8 cellular contexts compared by ENCODE assay signal in genomic region chr10:69337312-69338132, GRCh38. TPM values are rescaled to one million over a fixed set of nuclear protein-coding genes. Genes with fewer than 3 reads are reported as not detected.
DNase-seq lines count a peak whose midpoint lies in the region; ATAC-seq and TF ChIP-seq lines count a peak whose summit lies in the region.

No MANE protein-coding gene starts in this region.

- H3K27me3 Mint-ChIP-seq in CD4-positive, CD25-positive, alpha-beta regulatory T cell, result no peaks in the 10 kb centered on the region
- no peaks in the 10 kb centered on the region for H3K27me3 Mint-ChIP-seq in MCF 10A (ENCODE audit: insufficient read depth, unreplicated experiment)
- H3K27me3 Mint-ChIP-seq in CD8-positive, alpha-beta memory T cell, result no peaks in the 10 kb centered on the region

- H3K4me3 ChIP-seq in CD4-positive, CD25-positive, alpha-beta regulatory T cell (ENCODE audit: low read depth, low read length), result no peak overlapping the region
- H3K4me3 ChIP-seq in thyroid gland (replicated peaks in 1 of 3) (no peak overlapping the region), BE2C (ENCODE audit: low read depth, low read length) (no peak overlapping the region)
- no peak overlapping the region for H3K4me3 ChIP-seq in CD8-positive, alpha-beta memory T cell (ENCODE audit: low read length)

- intact Hi-C loops in MCF 10A (cut with micrococcal nuclease), result loop anchor here (5.0 to 10.0 kb wide), 2 partner anchors 40 to 213 kb away; partner anchors contain the start of gene VPS26A
- intact Hi-C loops in thyroid gland (cut with DNase I), result no loop called here

- POLR2A ChIA-PET in MCF 10A (lab: Yijun Ruan, JAX), result interaction anchor here (0.6 to 10.6 kb wide), 28 partner anchors 9 to 1428 kb away, joined by 3 to 282 read pairs (median 4); no protein-coding TSS in a partner anchor
- POLR2A ChIA-PET in CD8-positive, alpha-beta memory T cell (lab: Charles Lee), result no interaction called here

- 20 to 26% methylated on average over 14 to 16 of the region's 16 CpGs for WGBS in thyroid gland, 2 donors

- TF ChIP-seq CTCF in MCF 10A (IDR thresholded peaks at IDR 0.05; ENCODE audit: unreplicated experiment), result no peak
- TF ChIP-seq CTCF in thyroid gland (IDR thresholded peaks at IDR 0.05), result no peak
- TF ChIP-seq CTCF in BE2C (IDR thresholded peaks at IDR 0.05; ENCODE audit: low read depth, low read length), result no peak

- no TSS peak for BruUV-seq in MCF 10A (replicated peaks; lab: Mats Ljungman, UMichigan)

- ATAC-seq in CD4-positive, CD25-positive, alpha-beta regulatory T cell (ENCODE audit: low read depth in 2 of 2), result no peak
- no peak for ATAC-seq in GM21515 (IDR thresholded peaks at IDR 0.05; ENCODE audit: unreplicated experiment)

- H3K27me3 ChIP-seq in CD4-positive, CD25-positive, alpha-beta regulatory T cell (ENCODE audit: control insufficient read depth, insufficient read depth, low read length), result no peaks in the 10 kb centered on the region
- H3K27me3 ChIP-seq in layer of hippocampus (ENCODE audit: control insufficient read depth, insufficient read depth, low read length) (no peaks in the 10 kb centered on the region), thyroid gland (no peaks in the 10 kb centered on the region), BE2C (no peaks in the 10 kb centered on the region)
- H3K27me3 ChIP-seq in CD8-positive, alpha-beta memory T cell (ENCODE audit: insufficient read depth, low read length, poor library complexity, severe bottlenecking), result no peaks in the 10 kb centered on the region

- DNase-seq in CD4-positive, CD25-positive, alpha-beta regulatory T cell, result no peak
- DNase-seq in NCI-H1417 (lab: John Stamatoyannopoulos, UW), result peak; percentile 15 to 79 (median 56)
- DNase-seq in MCF 10A (ENCODE audit: unreplicated experiment), result peak; percentile 96
- peak; percentile 97 to 99 for DNase-seq in thyroid gland
- no peak for DNase-seq in CD8-positive, alpha-beta memory T cell
- DNase-seq in BE2C, result no peak

- CTCF ChIA-PET in MCF 10A (lab: Yijun Ruan, JAX), result interaction anchor here (0.9 to 2.4 kb wide), 8 partner anchors 10 to 100 kb away, joined by 3 to 15 read pairs (median 4); no protein-coding TSS in a partner anchor
- CTCF ChIA-PET in CD8-positive, alpha-beta memory T cell (lab: Charles Lee), result no interaction called here

- peaks cover 7% of the 10 kb centered on the region for H3K36me3 ChIP-seq in CD4-positive, CD25-positive, alpha-beta regulatory T cell (ENCODE audit: control insufficient read depth, insufficient read depth, low read length)
- H3K36me3 ChIP-seq in thyroid gland (no peaks in the 10 kb centered on the region), BE2C (peaks cover 3% of the 10 kb centered on the region)
- no peaks in the 10 kb centered on the region for H3K36me3 ChIP-seq in CD8-positive, alpha-beta memory T cell (ENCODE audit: insufficient read depth, low read length)

- peak in 1 of 2 donors; percentile 61 for TF ChIP-seq POLR2A in thyroid gland (IDR thresholded peaks at IDR 0.05)

- H3K36me3 Mint-ChIP-seq in CD4-positive, CD25-positive, alpha-beta regulatory T cell, result peaks cover 5% of the 10 kb centered on the region
- H3K36me3 Mint-ChIP-seq in MCF 10A (ENCODE audit: insufficient read depth, unreplicated experiment), result peaks cover 22% of the 10 kb centered on the region
- H3K36me3 Mint-ChIP-seq in CD8-positive, alpha-beta memory T cell, result peaks cover 0 to 6% (median 4%) of the 10 kb centered on the region in 3 donors

- peaks cover 44% of the 10 kb centered on the region for H3K4me1 ChIP-seq in CD4-positive, CD25-positive, alpha-beta regulatory T cell (ENCODE audit: control insufficient read depth, insufficient read depth, low read length, poor library complexity, severe bottlenecking)
- H3K4me1 ChIP-seq in thyroid gland (peaks cover 93 to 99% of the 10 kb centered on the region in 2 donors), BE2C (peaks cover 30% of the 10 kb centered on the region)
- H3K4me1 ChIP-seq in CD8-positive, alpha-beta memory T cell (ENCODE audit: insufficient read depth, low read length), result peaks cover 62% of the 10 kb centered on the region

- H3K4me1 Mint-ChIP-seq in CD4-positive, CD25-positive, alpha-beta regulatory T cell, result peaks cover 22 to 79% (median 58%) of the 10 kb centered on the region in 4 donors
- peaks cover 70% of the 10 kb centered on the region for H3K4me1 Mint-ChIP-seq in MCF 10A (ENCODE audit: insufficient read depth, unreplicated experiment)
- H3K4me1 Mint-ChIP-seq in CD8-positive, alpha-beta memory T cell, result peaks cover 58 to 86% (median 66%) of the 10 kb centered on the region in 3 donors

- no peak overlapping the region for H3K27ac ChIP-seq in CD4-positive, CD25-positive, alpha-beta regulatory T cell (ENCODE audit: insufficient read depth, low read length, poor library complexity, severe bottlenecking)
- H3K27ac ChIP-seq in layer of hippocampus (ENCODE audit: low read depth, low read length) (peak overlapping the region; percentile 70), thyroid gland (peak overlapping the region; percentile 90 to 92 (median 90))
- no peak overlapping the region for H3K27ac ChIP-seq in CD8-positive, alpha-beta memory T cell (ENCODE audit: low read depth, low read length)

- no peaks in the 10 kb centered on the region for H3K9me3 Mint-ChIP-seq in CD4-positive, CD25-positive, alpha-beta regulatory T cell
- H3K9me3 Mint-ChIP-seq in MCF 10A (ENCODE audit: unreplicated experiment), result no peaks in the 10 kb centered on the region
- no peaks in the 10 kb centered on the region for H3K9me3 Mint-ChIP-seq in CD8-positive, alpha-beta memory T cell

- H3K4me3 Mint-ChIP-seq in CD4-positive, CD25-positive, alpha-beta regulatory T cell, result no peak overlapping the region
- H3K4me3 Mint-ChIP-seq in MCF 10A (ENCODE audit: unreplicated experiment), result peak overlapping the region; percentile 60
- H3K4me3 Mint-ChIP-seq in CD8-positive, alpha-beta memory T cell, result peak overlapping the region in 1 of 7 donors; percentile 32

- peak overlapping the region; percentile 13 to 66 (median 65) for H3K27ac Mint-ChIP-seq in CD4-positive, CD25-positive, alpha-beta regulatory T cell
- peak overlapping the region; percentile 78 for H3K27ac Mint-ChIP-seq in MCF 10A (ENCODE audit: low read depth, unreplicated experiment)
- H3K27ac Mint-ChIP-seq in CD8-positive, alpha-beta memory T cell, result peak overlapping the region in 3 of 8 donors; percentile 60 to 71 (median 62)

- no peaks in the 10 kb centered on the region for H3K9me3 ChIP-seq in CD4-positive, CD25-positive, alpha-beta regulatory T cell (ENCODE audit: control insufficient read depth in 2 of 2, low read length in 2 of 2)
- no peaks in the 10 kb centered on the region for H3K9me3 ChIP-seq in thyroid gland
- H3K9me3 ChIP-seq in CD8-positive, alpha-beta memory T cell (ENCODE audit: low read length), result no peaks in the 10 kb centered on the region
- H3K9me3 ChIP-seq in BE2C, result no peaks in the 10 kb centered on the region

RNA-seq across cellular contexts. Expression of gene HK1, which starts 59.2 kb away (rescaled TPM):
- total RNA-seq in CD4-positive, CD25-positive, alpha-beta regulatory T cell, result 86.4 TPM
- polyA plus RNA-seq in CD4-positive, CD25-positive, alpha-beta regulatory T cell, result 100 to 1,000 TPM in 3 of 4 donors, 10 to 100 TPM in 1; 95.6 to 115 (median 106) TPM
- total RNA-seq in MCF 10A (2022) (126 and 134 TPM in 2 replicates), thyroid gland (100 to 1,000 TPM; 106 to 231 (median 189) TPM)
- 100 to 1,000 TPM; 151 to 153 TPM for total RNA-seq in CD8-positive, alpha-beta memory T cell
- polyA plus RNA-seq in CD8-positive, alpha-beta memory T cell, result 144 TPM
- 158 TPM for polyA plus RNA-seq in BE2C (2012; ENCODE audit: insufficient read depth, insufficient read length, low read depth)

Comparison
In these comparisons a context has a peak if more than half of its experiments do, and no peak if none do; other contexts are left out.
1. DNase-seq: peak in NCI-H1417 (3 of 3), MCF 10A (single experiment) and thyroid gland (2 of 2); none in CD4-positive, CD25-positive, alpha-beta regulatory T cell (0 of 3), CD8-positive, alpha-beta memory T cell (0 of 5) and BE2C (single experiment).
2. H3K27ac ChIP-seq: peak in layer of hippocampus (single experiment) and thyroid gland (3 of 3); none in CD4-positive, CD25-positive, alpha-beta regulatory T cell (single experiment) and CD8-positive, alpha-beta memory T cell (single experiment).